ENCODE assay signal across 19 cellular contexts in genomic region chr6:111294374-111294967, GRCh38.
A peak's percentile ranks its signal among the peaks of the same experiment; 100 is the strongest.
DNase-seq lines count a peak whose midpoint lies in the region; ATAC-seq and TF ChIP-seq lines count a peak whose summit lies in the region.
"Had no signal": no experiment of that assay in that cellular context is flagged by ENCODE, and none has a peak within 500 bp of the region (broad histone marks: within the 10 kb centered on the region; RNA-seq: fewer than 3 reads in every experiment).

No MANE protein-coding gene starts in this region.

- CTCF ChIA-PET in CD8-positive, alpha-beta T cell (lab: Charles Lee), result no interaction called here
- CTCF ChIA-PET in Panc1 (lab: Charles Lee), result interaction anchor here (0.7 kb wide), 1 partner anchor 690 kb away, joined by 4 read pairs; no protein-coding TSS in a partner anchor

- no peaks in the 10 kb centered on the region for H3K27me3 ChIP-seq in CD8-positive, alpha-beta T cell (ENCODE audit: insufficient read depth, low read length)
- H3K27me3 ChIP-seq in Panc1 (ENCODE audit: control insufficient read depth, insufficient read depth, low read length), result no peaks in the 10 kb centered on the region
- H3K27me3 ChIP-seq in upper lobe of left lung, result no peaks in the 10 kb centered on the region
- H3K27me3 ChIP-seq: BLaER1, Peyer's patch had no signal

- no peaks in the 10 kb centered on the region for H3K9me3 ChIP-seq in CD8-positive, alpha-beta T cell (ENCODE audit: low read length)
- H3K9me3 ChIP-seq in Panc1 (ENCODE audit: control insufficient read depth, insufficient read depth, low read depth, low read length) (no peaks in the 10 kb centered on the region), upper lobe of left lung (no peaks in the 10 kb centered on the region)
- H3K9me3 ChIP-seq: Peyer's patch had no signal

- WGBS in upper lobe of left lung, 2 donors, result 88 to 95% methylated on average over 7 of the region's 7 CpGs

- TF ChIP-seq EP300 in upper lobe of left lung (IDR thresholded peaks at IDR 0.05), result no peak

- no peak for DNase-seq in activated T-cell treated with anti-CD3 and anti-CD28 coated beads, Interleukin-2, amount 50 U/mL, for 72 hours
- DNase-seq in activated T-cell treated with anti-CD3 and anti-CD28 coated beads, Interleukin-2, amount 50 U/mL, for 4 hours, result no peak
- DNase-seq in CD8-positive, alpha-beta T cell, result no peak
- DNase-seq in Panc1 (ENCODE audit: low read depth, low spot score) (no peak), immature natural killer cell (no peak), upper lobe of left lung (no peak)
- DNase-seq: GDM1, GOT3, Kasumi-1, NCI-H1105, NCI-H1694, NCI-H2107, NCI-H226, NCI-H524 treated with DMSO at 0.1 percent for 48 hours, SHP77 had no signal

- peak overlapping the region; percentile 73 for H3K27ac Mint-ChIP-seq in activated T-cell treated with anti-CD3 and anti-CD28 coated beads, Interleukin-2, amount 50 U/mL, for 72 hours
- H3K27ac Mint-ChIP-seq in CD8-positive, alpha-beta T cell, result peak overlapping the region; percentile 52
- peak overlapping the region in 5 of 6 donors; percentile 19 to 66 (median 48) for H3K27ac Mint-ChIP-seq in immature natural killer cell

- H3K27ac ChIP-seq in CD8-positive, alpha-beta T cell (ENCODE audit: low read depth, low read length), result no peak overlapping the region
- no peak overlapping the region for H3K27ac ChIP-seq in Panc1 (ENCODE audit: low read length)
- no peak overlapping the region for H3K27ac ChIP-seq in upper lobe of left lung
- H3K27ac ChIP-seq: BLaER1 had no signal

- H3K4me3 Mint-ChIP-seq in activated T-cell treated with anti-CD3 and anti-CD28 coated beads, Interleukin-2, amount 50 U/mL, for 72 hours, result no peak overlapping the region
- H3K4me3 Mint-ChIP-seq in activated T-cell treated with anti-CD3 and anti-CD28 coated beads, Interleukin-2, amount 50 U/mL, for 4 hours, result no peak overlapping the region
- no peak overlapping the region for H3K4me3 Mint-ChIP-seq in CD8-positive, alpha-beta T cell
- H3K4me3 Mint-ChIP-seq in immature natural killer cell, result no peak overlapping the region

- in situ Hi-C loops in Panc1 (cut with HindIII; ENCODE audit: low pct_unique_long_range_greater_than_20kb, low sequenced_read_pairs), result no loop called here

- POLR2A ChIA-PET in CD8-positive, alpha-beta T cell (lab: Charles Lee), result interaction anchor here (1.2 kb wide), 1 partner anchor 36 kb away, joined by 3 read pairs; a partner anchor contains a TSS
- POLR2A ChIA-PET in Panc1 (lab: Charles Lee), result interaction anchor here (0.7 kb wide), 1 partner anchor 78 kb away, joined by 11 read pairs; no protein-coding TSS in a partner anchor

- H3K36me3 ChIP-seq in CD8-positive, alpha-beta T cell (ENCODE audit: insufficient read depth, low read length), result no peaks in the 10 kb centered on the region
- H3K36me3 ChIP-seq in Panc1 (ENCODE audit: control insufficient read depth, insufficient read depth, low read length), result peaks cover 7% of the 10 kb centered on the region; the same call in 1 of the 2 replicates
- peaks cover 0 to 9% (median 0%) of the 10 kb centered on the region in 4 donors for H3K36me3 ChIP-seq in upper lobe of left lung

- TF ChIP-seq POLR2A in upper lobe of left lung (IDR thresholded peaks at IDR 0.05), result no peak

- no peaks in the 10 kb centered on the region for H3K9me3 Mint-ChIP-seq in activated T-cell treated with anti-CD3 and anti-CD28 coated beads, Interleukin-2, amount 50 U/mL, for 72 hours
- H3K9me3 Mint-ChIP-seq in activated T-cell treated with anti-CD3 and anti-CD28 coated beads, Interleukin-2, amount 50 U/mL, for 4 hours, result no peaks in the 10 kb centered on the region
- H3K9me3 Mint-ChIP-seq in CD8-positive, alpha-beta T cell, result no peaks in the 10 kb centered on the region
- no peaks in the 10 kb centered on the region for H3K9me3 Mint-ChIP-seq in immature natural killer cell

- TF ChIP-seq CTCF in CD8-positive, alpha-beta T cell (IDR thresholded peaks at IDR 0.05), result no peak
- TF ChIP-seq CTCF in Panc1 (IDR thresholded peaks at IDR 0.05), result no peak
- TF ChIP-seq CTCF in upper lobe of left lung (IDR thresholded peaks at IDR 0.05), result no peak

- H3K36me3 Mint-ChIP-seq in activated T-cell treated with anti-CD3 and anti-CD28 coated beads, Interleukin-2, amount 50 U/mL, for 72 hours (ENCODE audit: insufficient read depth in 2 of 2), result no peaks in the 10 kb centered on the region
- peaks cover 8% of the 10 kb centered on the region for H3K36me3 Mint-ChIP-seq in activated T-cell treated with anti-CD3 and anti-CD28 coated beads, Interleukin-2, amount 50 U/mL, for 4 hours (ENCODE audit: insufficient read depth)
- H3K36me3 Mint-ChIP-seq in CD8-positive, alpha-beta T cell, result peaks cover 32% of the 10 kb centered on the region
- H3K36me3 Mint-ChIP-seq in immature natural killer cell, result peaks cover 4 to 22% (median 15%) of the 10 kb centered on the region in 3 donors

- no TSS peak for BruUV-seq in Panc1 (replicated peaks; lab: Mats Ljungman, UMichigan)

- intact Hi-C loops in CD8-positive, alpha-beta T cell (cut with DNase I, micrococcal nuclease), result no loop called here
- intact Hi-C loops in Panc1 (cut with micrococcal nuclease; ENCODE audit: unreplicated experiment), result no loop called here

- peaks cover 7% of the 10 kb centered on the region for H3K4me1 ChIP-seq in CD8-positive, alpha-beta T cell (ENCODE audit: insufficient read depth, low read length)
- H3K4me1 ChIP-seq in Panc1 (ENCODE audit: control insufficient read depth, insufficient read depth, low read length) (no peaks in the 10 kb centered on the region), upper lobe of left lung (no peaks in the 10 kb centered on the region)

- H3K4me1 Mint-ChIP-seq in activated T-cell treated with anti-CD3 and anti-CD28 coated beads, Interleukin-2, amount 50 U/mL, for 72 hours (ENCODE audit: low read depth), result peaks cover 27% of the 10 kb centered on the region
- H3K4me1 Mint-ChIP-seq in activated T-cell treated with anti-CD3 and anti-CD28 coated beads, Interleukin-2, amount 50 U/mL, for 4 hours (ENCODE audit: low read depth), result peaks cover 17% of the 10 kb centered on the region
- H3K4me1 Mint-ChIP-seq in CD8-positive, alpha-beta T cell (ENCODE audit: low read depth), result peaks cover 13% of the 10 kb centered on the region
- peaks cover 10 to 15% of the 10 kb centered on the region in 2 donors for H3K4me1 Mint-ChIP-seq in immature natural killer cell

- ATAC-seq in activated T-cell treated with anti-CD3 and anti-CD28 coated beads, Interleukin-2, amount 50 U/mL, for 72 hours (replicated peaks in 1 of 2), result peak in 1 of 2 donors; percentile 17
- no peak for ATAC-seq in activated T-cell treated with anti-CD3 and anti-CD28 coated beads, Interleukin-2, amount 50 U/mL, for 4 hours
- no peak for ATAC-seq in CD8-positive, alpha-beta T cell
- ATAC-seq in Panc1 (peak; percentile 50; the same call in 1 of the 2 replicates), upper lobe of left lung (ENCODE audit: low FRiP score in 2 of 2) (no peak), HG02678 (IDR thresholded peaks at IDR 0.05; ENCODE audit: unreplicated experiment) (no peak), GM21390 (IDR thresholded peaks at IDR 0.05; ENCODE audit: unreplicated experiment) (no peak)

- H3K27me3 Mint-ChIP-seq in activated T-cell treated with anti-CD3 and anti-CD28 coated beads, Interleukin-2, amount 50 U/mL, for 72 hours (ENCODE audit: low read depth), result no peaks in the 10 kb centered on the region
- no peaks in the 10 kb centered on the region for H3K27me3 Mint-ChIP-seq in activated T-cell treated with anti-CD3 and anti-CD28 coated beads, Interleukin-2, amount 50 U/mL, for 4 hours (ENCODE audit: low read depth)
- no peaks in the 10 kb centered on the region for H3K27me3 Mint-ChIP-seq in CD8-positive, alpha-beta T cell (ENCODE audit: low read depth)
- no peaks in the 10 kb centered on the region for H3K27me3 Mint-ChIP-seq in immature natural killer cell (ENCODE audit: low read depth in 3 of 3)

- no peak overlapping the region for H3K4me3 ChIP-seq in CD8-positive, alpha-beta T cell (ENCODE audit: low read depth, low read length)
- H3K4me3 ChIP-seq in Panc1 (ENCODE audit: low read depth in 2 of 2, low read length in 2 of 2), result no peak overlapping the region
- no peak overlapping the region for H3K4me3 ChIP-seq in upper lobe of left lung
- H3K4me3 ChIP-seq: BLaER1, Peyer's patch had no signal
